In genomic region chr20:440636-441035, GRCh38 we compare ENCODE assay signal across 24 cellular contexts. TPM values are rescaled to one million over a fixed set of nuclear protein-coding genes. Genes with fewer than 3 reads are reported as not detected.
DNase-seq lines count a peak whose midpoint lies in the region; ATAC-seq and TF ChIP-seq lines count a peak whose summit lies in the region.
"Had no signal": no experiment of that assay in that cellular context is flagged by ENCODE, and none has a peak within 500 bp of the region (broad histone marks: within the 10 kb centered on the region; RNA-seq: fewer than 3 reads in every experiment).

No MANE protein-coding gene starts in this region.

- DNase-seq in stimulated activated naive CD8-positive, alpha-beta T cell treated with anti-CD3 and anti-CD28 coated beads, Interleukin-15, Interleukin-2, amounts not matched to agents 100 U/mL and 50 U/mL, for 24 hours, result no peak
- DNase-seq in NCI-H226 (peak; percentile 30), fibroblast of villous mesenchyme (ENCODE audit: low read depth) (peak; percentile 32), PC-3 (no peak), NCI-H748 treated with DMSO at 0.1 percent for 48 hours (lab: John Stamatoyannopoulos, UW) (no peak)
- no peak for DNase-seq in stimulated activated CD4-positive, alpha-beta T cell treated with anti-CD3 and anti-CD28 coated beads, Interleukin-1b, Interleukin-23, amount 100 ng/mL, for 48 hours
- DNase-seq: C1 segment of cervical spinal cord; CD8-positive, alpha-beta memory T cell; DMS79 treated with DMSO at 0.1 percent for 48 hours; GF-D8; NCI-H1048; NCI-H1436 treated with DMSO at 0.1 percent for 48 hours; NCI-H2029; NCI-H510A; NCI-H774; OCI-M1; SHP77 treated with DMSO at 0.1 percent for 48 hours had no signal

- no peak overlapping the region for H3K9ac ChIP-seq in PC-3 (ENCODE audit: low read length)

- no peaks in the 10 kb centered on the region for H3F3A ChIP-seq in PC-3 (ENCODE audit: low read length, unreplicated experiment)

- no peak for TF ChIP-seq CTCF in fibroblast of villous mesenchyme (IDR thresholded peaks at IDR 0.05; ENCODE audit: insufficient read depth, low read depth, low read length)
- no peak for TF ChIP-seq CTCF in PC-3 (conservative IDR thresholded peaks at IDR 0.05; ENCODE audit: low read depth, low read length)

- peaks cover 68% of the 10 kb centered on the region for H3K36me3 ChIP-seq in PC-3 (ENCODE audit: low read depth, low read length)

- no peaks in the 10 kb centered on the region for H3K9me3 Mint-ChIP-seq in stimulated activated naive CD8-positive, alpha-beta T cell treated with anti-CD3 and anti-CD28 coated beads, Interleukin-15, Interleukin-2, amounts not matched to agents 100 ng/mL and 50 ng/mL, for 24 hours
- H3K9me3 Mint-ChIP-seq: CD8-positive, alpha-beta memory T cell had no signal

- no peak overlapping the region for H3K27ac ChIP-seq in PC-3 (ENCODE audit: low read length)
- H3K27ac ChIP-seq: A549, HL-60 had no signal

- no peaks in the 10 kb centered on the region for H3K27me3 Mint-ChIP-seq in stimulated activated naive CD8-positive, alpha-beta T cell treated with anti-CD3 and anti-CD28 coated beads, Interleukin-15, Interleukin-2, amounts not matched to agents 100 ng/mL and 50 ng/mL, for 24 hours
- H3K27me3 Mint-ChIP-seq: CD8-positive, alpha-beta memory T cell had no signal

- H3K9me3 ChIP-seq in PC-3 (ENCODE audit: low read length), result no peaks in the 10 kb centered on the region
- H3K9me3 ChIP-seq: A549, HAP-1 had no signal

- intact Hi-C loops in PC-3 (cut with micrococcal nuclease), result no loop called here

- H3K79me2 ChIP-seq in PC-3 (ENCODE audit: low read length), result no peaks in the 10 kb centered on the region

- CTCF ChIA-PET in PC-3 (lab: Charles Lee), result no interaction called here

- no peaks in the 10 kb centered on the region for H3K9me2 ChIP-seq in PC-3 (replicated peaks; ENCODE audit: low read length)

- H3K4me3 ChIP-seq in fibroblast of villous mesenchyme (ENCODE audit: low read depth, low read length) (no peak overlapping the region), PC-3 (ENCODE audit: low read length) (no peak overlapping the region)
- H3K4me3 ChIP-seq: A549, GM12878, HAP-1 had no signal

- peaks cover 45% of the 10 kb centered on the region for H3K4me1 Mint-ChIP-seq in stimulated activated naive CD8-positive, alpha-beta T cell treated with anti-CD3 and anti-CD28 coated beads, Interleukin-15, Interleukin-2, amounts not matched to agents 100 ng/mL and 50 ng/mL, for 24 hours (ENCODE audit: low read depth)

- H4K20me1 ChIP-seq in PC-3 (ENCODE audit: low read length), result no peaks in the 10 kb centered on the region

- peaks cover 88% of the 10 kb centered on the region for H3K36me3 Mint-ChIP-seq in stimulated activated naive CD8-positive, alpha-beta T cell treated with anti-CD3 and anti-CD28 coated beads, Interleukin-15, Interleukin-2, amounts not matched to agents 100 ng/mL and 50 ng/mL, for 24 hours (ENCODE audit: low read depth)

- H3K4me1 ChIP-seq in PC-3 (ENCODE audit: insufficient read depth, low read length), result no peaks in the 10 kb centered on the region

- no peak overlapping the region for H3K4me3 Mint-ChIP-seq in stimulated activated naive CD8-positive, alpha-beta T cell treated with anti-CD3 and anti-CD28 coated beads, Interleukin-15, Interleukin-2, amounts not matched to agents 100 ng/mL and 50 ng/mL, for 24 hours

- POLR2A ChIA-PET in PC-3 (lab: Charles Lee; ENCODE audit: unreplicated experiment), result no interaction called here

- peak overlapping the region; percentile 41 for H3K27ac Mint-ChIP-seq in stimulated activated naive CD8-positive, alpha-beta T cell treated with anti-CD3 and anti-CD28 coated beads, Interleukin-15, Interleukin-2, amounts not matched to agents 100 ng/mL and 50 ng/mL, for 24 hours

- no peak for ATAC-seq in stimulated activated naive CD8-positive, alpha-beta T cell treated with anti-CD3 and anti-CD28 coated beads, Interleukin-15, Interleukin-2, amounts not matched to agents 100 U/mL and 50 U/mL, for 24 hours
- ATAC-seq in HG03108 (IDR thresholded peaks at IDR 0.05; ENCODE audit: unreplicated experiment) (no peak), PC-3 (no peak)
- ATAC-seq: A549, GM12878, SK-N-SH treated with all-trans-retinoic acid at 6 μM for 48 hours had no signal

- H3K27me3 ChIP-seq in PC-3 (ENCODE audit: low read length), result no peaks in the 10 kb centered on the region

- no peak overlapping the region for H2AFZ ChIP-seq in PC-3 (ENCODE audit: low read length)

- no TSS peak for BruUV-seq in PC-3 (replicated peaks; lab: Mats Ljungman, UMichigan)

- no peak overlapping the region for H3K4me2 ChIP-seq in PC-3 (ENCODE audit: low read length)
- H3K4me2 ChIP-seq: A549 had no signal

RNA-seq across cellular contexts. Expression of gene TBC1D20, which starts 21.7 kb away (rescaled TPM):
- total RNA-seq in fibroblast of villous mesenchyme, result 40.3 and 42.3 TPM in 2 replicates
- 24.2 and 26.3 TPM in 2 replicates for total RNA-seq in PC-3 (2014; rRNA removed)

RNA-seq across cellular contexts. Expression of gene RBCK1, which starts 32.5 kb away (rescaled TPM):
- 59.2 and 78.0 TPM in 2 replicates for total RNA-seq in fibroblast of villous mesenchyme
- 115 and 137 TPM in 2 replicates for total RNA-seq in PC-3 (2014; rRNA removed)

Comparison
In these comparisons a context has a peak if more than half of its experiments do, and no peak if none do; other contexts are left out.
1. DNase-seq: peak in NCI-H226 (single experiment) and fibroblast of villous mesenchyme (single experiment); none in stimulated activated naive CD8-positive, alpha-beta T cell treated with anti-CD3 and anti-CD28 coated beads, Interleukin-15, Interleukin-2, amounts not matched to agents 100 U/mL and 50 U/mL, for 24 hours (single experiment), stimulated activated CD4-positive, alpha-beta T cell treated with anti-CD3 and anti-CD28 coated beads, Interleukin-1b, Interleukin-23, amount 100 ng/mL, for 48 hours (single experiment), PC-3 (single experiment) and NCI-H748 treated with DMSO at 0.1 percent for 48 hours (single experiment).